8 cellular contexts compared by ENCODE assay signal in genomic region chr7:116988363-116988989, GRCh38. TPM values are rescaled to one million over a fixed set of nuclear protein-coding genes. Genes with fewer than 3 reads are reported as not detected.
DNase-seq lines count a peak whose midpoint lies in the region; ATAC-seq, FAIRE-seq and TF ChIP-seq lines count a peak whose summit lies in the region.
"Had no signal": no experiment of that assay in that cellular context is flagged by ENCODE, and none has a peak within 500 bp of the region (broad histone marks: within the 10 kb centered on the region; RNA-seq: fewer than 3 reads in every experiment).

No MANE protein-coding gene starts in this region.

- DNase-seq in ELR (ENCODE audit: low read depth) (peak; percentile 36), MM.1S (peak; percentile 37), K562 (ENCODE audit: extremely low read depth in 1 of 4, low spot score in 3 of 4) (no peak), osteoblast (ENCODE audit: insufficient read length, low spot score, missing footprints) (peak; percentile 9), occipital lobe (lab: John Stamatoyannopoulos, UW) (no peak), Right ventricle myocardium superior (no peak)
- no peak for DNase-seq in activated CD4-positive, alpha-beta T cell treated with anti-CD3 and anti-CD28 coated beads for 1 hour
- DNase-seq: stimulated activated CD4-positive, alpha-beta T cell treated with anti-CD3 and anti-CD28 coated beads, Interleukin-4, amount 100 ng/mL, for 1 hour had no signal

- peaks cover 37% of the 10 kb centered on the region for H3K79me2 ChIP-seq in MM.1S (ENCODE audit: low read length)
- H3K79me2 ChIP-seq in K562 (ENCODE audit: control insufficient read depth, insufficient read depth, low read length): no peaks in the 10 kb centered on the region
- H3K79me2 ChIP-seq in osteoblast (ENCODE audit: insufficient read depth, low read length): peaks cover 47% of the 10 kb centered on the region

- CTCF ChIA-PET in K562 (lab: Yijun Ruan, JAX; ENCODE audit: low intra/inter-chr PET ratio): interaction anchor here (0.6 to 7.9 kb wide), 8 partner anchors 24 to 395 kb away, joined by 3 to 143 read pairs (median 6); no protein-coding TSS in a partner anchor

- H3K27me3 ChIP-seq in MM.1S (replicated peaks; ENCODE audit: insufficient read depth, low read length) (no peaks in the 10 kb centered on the region), K562 (ENCODE audit: control insufficient read depth in 2 of 2, insufficient read depth in 2 of 2, low read length in 2 of 2) (no peaks in the 10 kb centered on the region), osteoblast (ENCODE audit: insufficient read depth, low read length) (no peaks in the 10 kb centered on the region)

- no peaks in the 10 kb centered on the region for H3F3A ChIP-seq in MM.1S (ENCODE audit: insufficient read depth, low read length)

- TF ChIP-seq CTCF in MM.1S (IDR thresholded peaks at IDR 0.05; ENCODE audit: low read length) (peak; percentile 47), K562 (IDR thresholded peaks at IDR 0.05 in 2 of 3, conservative IDR thresholded peaks at IDR 0.05 in 1 of 3; ENCODE audit: insufficient read depth in 2 of 3, low read depth in 1 of 3, low read length in 3 of 3) (peak in 2 of 3 experiments; percentile 14 to 73; a peak in 3 of 6 replicates), osteoblast (IDR thresholded peaks at IDR 0.05; ENCODE audit: extremely low read depth, low read depth, low read length) (peak; percentile 51)

- no peak for TF ChIP-seq EP300 in K562 (IDR thresholded peaks at IDR 0.05; ENCODE audit: low read length)

- H3K9me1 ChIP-seq in K562 (ENCODE audit: control insufficient read depth, insufficient read depth, low read length): no peaks in the 10 kb centered on the region

- no peak for FAIRE-seq in K562 (lab: Jason Lieb, UNC)

- TF ChIP-seq POLR2A in K562 (conservative IDR thresholded peaks at IDR 0.05): no peak

- no peak overlapping the region for H2AFZ ChIP-seq in MM.1S (ENCODE audit: low read length)
- no peak overlapping the region for H2AFZ ChIP-seq in K562 (ENCODE audit: low read depth, low read length)
- H2AFZ ChIP-seq in osteoblast (ENCODE audit: low read length): no peak overlapping the region

- BruUV-seq in K562 (replicated peaks; lab: Mats Ljungman, UMichigan): no TSS peak

- H3K36me3 ChIP-seq in MM.1S (replicated peaks; ENCODE audit: insufficient read depth, low read length) (no peaks in the 10 kb centered on the region; the same call in 1 of the 2 replicates), K562 (ENCODE audit: control insufficient read depth, insufficient read depth, low read length) (no peaks in the 10 kb centered on the region), osteoblast (ENCODE audit: insufficient read depth, low read length) (no peaks in the 10 kb centered on the region)

- H3K9ac ChIP-seq in MM.1S (ENCODE audit: low read length): no peak overlapping the region
- no peak overlapping the region for H3K9ac ChIP-seq in K562 (ENCODE audit: insufficient read depth in 1 of 2, low read depth in 2 of 2, low read length in 2 of 2)

- peaks cover 4% of the 10 kb centered on the region; the same call in 1 of the 2 replicates for H4K20me1 ChIP-seq in MM.1S (ENCODE audit: insufficient read depth, low read length)
- no peaks in the 10 kb centered on the region for H4K20me1 ChIP-seq in K562 (replicated peaks; ENCODE audit: control insufficient read depth, insufficient read depth, low read length)
- H4K20me1 ChIP-seq in osteoblast (ENCODE audit: insufficient read depth, low read length): no peaks in the 10 kb centered on the region

- no peak overlapping the region for H3K4me3 ChIP-seq in MM.1S (ENCODE audit: low read length)
- no peak overlapping the region for H3K4me3 ChIP-seq in K562
- no peak overlapping the region for H3K4me3 ChIP-seq in osteoblast (ENCODE audit: insufficient read depth, low read length)

- 26% methylated on average over 4 of the region's 4 CpGs for WGBS in K562 (ENCODE audit: insufficient coverage, low coverage, missing lambda C conversion rate)

- H3K4me2 ChIP-seq in MM.1S (ENCODE audit: low read depth, low read length) (no peak overlapping the region), K562 (ENCODE audit: insufficient read depth, low read length) (no peak overlapping the region), osteoblast (ENCODE audit: insufficient read depth, low read length) (no peak overlapping the region)

- ATAC-seq in K562: 0 out of 3 replicates have a peak, but pooled peaks have one; percentile 22
- ATAC-seq in Right ventricle myocardium superior (ENCODE audit: poor library complexity): no peak

- no peaks in the 10 kb centered on the region for H3K9me3 ChIP-seq in MM.1S (replicated peaks; ENCODE audit: insufficient read depth, low read length)
- peaks cover 2% of the 10 kb centered on the region; the same call in 1 of the 2 replicates for H3K9me3 ChIP-seq in K562 (replicated peaks; ENCODE audit: control insufficient read depth, insufficient read depth, low read depth, low read length)
- no peaks in the 10 kb centered on the region for H3K9me3 ChIP-seq in osteoblast (ENCODE audit: low read depth, low read length)

- POLR2A ChIA-PET in K562 (lab: Yijun Ruan, JAX): interaction anchor here (0.9 to 1.1 kb wide), 2 partner anchors 58 to 134 kb away, joined by 3 to 4 read pairs; no protein-coding TSS in a partner anchor

- TF ChIP-seq RAD21 in K562 (CRISPR knock-in tag; conservative IDR thresholded peaks at IDR 0.05 in 1 of 2, IDR thresholded peaks at IDR 0.05 in 1 of 2): peak; percentile 88

- intact Hi-C loops in K562 (cut with micrococcal nuclease): loop anchor here (1.0 to 5.0 kb wide), 4 partner anchors 24 to 394 kb away; no protein-coding TSS in a partner anchor
- intact Hi-C loops in Right ventricle myocardium superior (cut with DNase I): loop anchor here (2.0 kb wide), 1 partner anchor 124 kb away; no protein-coding TSS in a partner anchor

- in situ Hi-C loops in K562 (cut with MboI): loop anchor here (5.0 kb wide), 1 partner anchor 139 kb away; no protein-coding TSS in a partner anchor

- no peaks in the 10 kb centered on the region for H3K9me2 ChIP-seq in MM.1S (replicated peaks; ENCODE audit: insufficient read depth, low read length)

- no peak overlapping the region for H3K27ac ChIP-seq in MM.1S (ENCODE audit: low read length)
- H3K27ac ChIP-seq in K562 (ENCODE audit: extremely low read depth, low read depth, low read length): no peak overlapping the region
- no peak overlapping the region for H3K27ac ChIP-seq in osteoblast (ENCODE audit: low read depth, low read length)

- H3K4me1 ChIP-seq in MM.1S (ENCODE audit: low read length) (no peaks in the 10 kb centered on the region), K562 (replicated peaks in 1 of 2; ENCODE audit: control insufficient read depth in 2 of 2, insufficient read depth in 2 of 2, low read length in 2 of 2) (no peaks in the 10 kb centered on the region), osteoblast (ENCODE audit: insufficient read depth, low read length) (peaks cover 7% of the 10 kb centered on the region)

TF ChIP-seq in K562, 482 proteins besides CTCF, POLR2A, EP300 and RAD21 (continues in another document):
- TF ChIP-seq ZNF354B (CRISPR knock-in tag; IDR thresholded peaks at IDR 0.05) (no peak), POLR2H (tag; IDR thresholded peaks at IDR 0.05; ENCODE audit: low read depth) (0 out of 2 replicates have a peak, but pooled peaks have one; percentile 40), MECOM (CRISPR knock-in tag; IDR thresholded peaks at IDR 0.05) (0 out of 2 replicates have a peak, but pooled peaks have one; percentile 11), EP400 (IDR thresholded peaks at IDR 0.05) (peak; percentile 39; the same call in 1 of the 2 replicates), BACH1 (tag; IDR thresholded peaks at IDR 0.05) (no peak), PHF21A (IDR thresholded peaks at IDR 0.05; ENCODE audit: borderline replicate concordance, low read depth) (no peak), EWSR1 (IDR thresholded peaks at IDR 0.05; ENCODE audit: borderline replicate concordance, low read depth, partially characterized antibody) (peak; percentile 29), BCOR (IDR thresholded peaks at IDR 0.05) (no peak), ERF (CRISPR knock-in tag; IDR thresholded peaks at IDR 0.05) (no peak), ZNF830 (CRISPR knock-in tag; IDR thresholded peaks at IDR 0.05) (no peak), EHMT2 (IDR thresholded peaks at IDR 0.05) (no peak)

RNA-seq across cellular contexts. Expression of gene ST7, which starts 35.2 kb away (rescaled TPM):
- 99.4 and 111 TPM in 2 replicates for total RNA-seq in K562 (2011; cell fraction: chromatin; rRNA removed; ENCODE audit: low replicate concordance)
- 89.4 and 90.1 TPM in 2 replicates for total RNA-seq in K562 (2011; cell fraction: nucleolus; rRNA removed)
- 107 and 111 TPM in 2 replicates for total RNA-seq in K562 (2011; cell fraction: nucleoplasm; rRNA removed)
- total RNA-seq in K562 (2014; rRNA removed) (45.5 and 46.1 TPM in 2 replicates), K562 (2014; rRNA removed; fragmentation: Illumina TruSeq; extraction: Trizol) (23.9 and 24.9 TPM in 2 replicates), K562 (2015; rRNA removed; fragmentation: Illumina TruSeq; extraction: Trizol) (36.9 and 37.2 TPM in 2 replicates), K562 (2021) (31.1 and 34.1 TPM in 2 replicates), osteoblast (19.9 and 22.4 TPM in 2 replicates), occipital lobe (72.4 TPM), Right ventricle myocardium superior (29.7 TPM)
- polyA plus RNA-seq in K562 (2011; rRNA removed) (32.7 and 52.8 TPM in 2 replicates), K562 (2014; fragmentation: Illumina TruSeq; extraction: Trizol) (41.7 and 56.3 TPM in 2 replicates), K562 (2014; fragmentation: Nextera tagmentation; extraction: Ambion mirVana) (10 to 100 TPM; 30.9 to 47.6 TPM), K562 (2014; rRNA removed) (28.4 and 42.3 TPM in 2 replicates)
- 26.2 and 27.3 TPM in 2 replicates for polyA plus RNA-seq in K562 (2011; cell fraction: cytosol; rRNA removed)
- 40.7 and 45.7 TPM in 2 replicates for polyA plus RNA-seq in K562 (2011; cell fraction: nucleus; rRNA removed)
- 42.1 and 46.6 TPM in 2 replicates for polyA plus RNA-seq in K562 (2012)
- polyA minus RNA-seq in K562 (2011; rRNA and poly(A)+ RNA removed): 59.1 and 77.6 TPM in 2 replicates
- 21.3 and 32.6 TPM in 2 replicates for polyA minus RNA-seq in K562 (2011; cell fraction: cytosol; rRNA and poly(A)+ RNA removed)
- polyA minus RNA-seq in K562 (2011; cell fraction: nucleus; rRNA and poly(A)+ RNA removed): 66.8 and 85.0 TPM in 2 replicates

Comparison
In these comparisons a context has a peak if more than half of its experiments do, and no peak if none do; other contexts are left out.
1. DNase-seq: peak in ELR (single experiment), MM.1S (single experiment) and osteoblast (single experiment); none in K562 (0 of 4), activated CD4-positive, alpha-beta T cell treated with anti-CD3 and anti-CD28 coated beads for 1 hour (single experiment), occipital lobe (single experiment) and Right ventricle myocardium superior (single experiment).
2. Peak in every context shown above with its lines, with median percentiles within 50 percentile points of each other: CTCF ChIP-seq.